In genomic region chr7:150988230-150989226, GRCh38 we compare ENCODE assay signal across 8 cellular contexts. TPM values are rescaled to one million over a fixed set of nuclear protein-coding genes. Genes with fewer than 3 reads are reported as not detected.
DNase-seq lines count a peak whose midpoint lies in the region; ATAC-seq and TF ChIP-seq lines count a peak whose summit lies in the region.

No MANE protein-coding gene starts in this region.

- intact Hi-C loops in breast epithelium (cut with DNase I; ENCODE audit: low total_unique reads): no loop called here

- peaks cover 0 to 6% of the 10 kb centered on the region in 2 donors for H3K9me3 ChIP-seq in breast epithelium

- TF ChIP-seq CTCF in VCaP (conservative IDR thresholded peaks at IDR 0.05) (peak; percentile 97), breast epithelium (IDR thresholded peaks at IDR 0.05) (peak in 2 of 3 donors; percentile 48 to 68)

- no peaks in the 10 kb centered on the region for H3K36me3 ChIP-seq in breast epithelium

- peak overlapping the region in 1 of 3 donors; percentile 28 for H3K4me3 ChIP-seq in breast epithelium

- peaks cover 0 to 3% of the 10 kb centered on the region in 2 donors for H3K4me1 ChIP-seq in breast epithelium

- DNase-seq in GM03348 (ENCODE audit: low spot score) (peak; percentile 80), NCI-H146 (lab: John Stamatoyannopoulos, UW) (peak; percentile 85), breast epithelium (ENCODE audit: low spot score in 2 of 2) (no peak), iPS-NIHi7 (ENCODE audit: extremely low spot score) (peak; percentile 87)
- DNase-seq in stimulated activated CD4-positive, alpha-beta T cell treated with anti-CD3 and anti-CD28 coated beads, Interleukin-1b, Interleukin-23, amount 100 ng/mL, for 48 hours: peak; percentile 70

- TF ChIP-seq POLR2A in breast epithelium (IDR thresholded peaks at IDR 0.05): no peak

- H3K27me3 ChIP-seq in breast epithelium: peaks cover 0 to 16% of the 10 kb centered on the region in 2 donors

- H3K27ac ChIP-seq in VCaP: peak overlapping the region; percentile 19; the same call in 1 of the 2 replicates
- H3K27ac ChIP-seq in breast epithelium: peak overlapping the region in 1 of 2 donors; percentile 79

- no peak for ATAC-seq in HG03280 (IDR thresholded peaks at IDR 0.05; ENCODE audit: unreplicated experiment)
- ATAC-seq in HG03521 (IDR thresholded peaks at IDR 0.05; ENCODE audit: unreplicated experiment): no peak

RNA-seq across cellular contexts. Expression of gene NOS3, which starts 2.3 kb away (rescaled TPM):
- 10 to 100 TPM in 1 of 3 donors, 1 to 10 TPM in 2; 3.8 to 35.1 (median 5.1) TPM for total RNA-seq in breast epithelium

RNA-seq across cellular contexts. Expression of gene KCNH2, which starts 10.4 kb away (rescaled TPM):
- total RNA-seq in breast epithelium: under 1 TPM; under 0.01 to 0.29 (median 0.16) TPM

RNA-seq across cellular contexts. Expression of gene ATG9B, which starts 35.8 kb away (rescaled TPM):
- 1 to 10 TPM in 1 of 3 donors, under 1 TPM in 1, not detected in 1; 0.44 to 2.0 TPM for total RNA-seq in breast epithelium

RNA-seq across cellular contexts. Expression of gene ABCB8, which starts 39.7 kb away (rescaled TPM):
- 10 to 100 TPM; 14.7 to 19.3 (median 17.6) TPM for total RNA-seq in breast epithelium

RNA-seq across cellular contexts. Expression of gene ASIC3, which starts 59.8 kb away (rescaled TPM):
- total RNA-seq in breast epithelium: 1 to 10 TPM; 1.3 to 3.3 (median 2.3) TPM

Comparison
In these comparisons a context has a peak if more than half of its experiments do, and no peak if none do; other contexts are left out.
1. DNase-seq: peak in GM03348 (single experiment), NCI-H146 (single experiment), iPS-NIHi7 (single experiment) and stimulated activated CD4-positive, alpha-beta T cell treated with anti-CD3 and anti-CD28 coated beads, Interleukin-1b, Interleukin-23, amount 100 ng/mL, for 48 hours (single experiment); none in breast epithelium (0 of 2).